Comparison of ENCODE assay signal across 25 cellular contexts in genomic region chr11:68762481-68762880, GRCh38. TPM values are rescaled to one million over a fixed set of nuclear protein-coding genes. Genes with fewer than 3 reads are reported as not detected.
"Had no signal": no experiment of that assay in that cellular context is flagged by ENCODE, and none has a peak within 500 bp of the region (broad histone marks: within the 10 kb centered on the region; RNA-seq: fewer than 3 reads in every experiment).

No MANE protein-coding gene starts in this region.

- DNase-seq: activated CD4-positive, alpha-beta T cell treated with anti-CD3 and anti-CD28 coated beads for 48 hours; activated CD4-positive, alpha-beta T cell treated with anti-CD3 and anti-CD28 coated beads, Interleukin-2, amount 50 U/mL, for 4 hours; activated CD8-positive, alpha-beta memory T cell treated with anti-CD3 and anti-CD28 coated beads for 24 hours; activated effector memory CD4-positive, alpha-beta T cell treated with anti-CD3 and anti-CD28 coated beads, Interleukin-2, amount 50 U/mL, for 16 hours; activated naive CD4-positive, alpha-beta T cell treated with Interleukin-2 at 50 U/mL for 16 hours; activated naive CD8-positive, alpha-beta T cell treated with anti-CD3 and anti-CD28 coated beads, Interleukin-2, amount 50 U/mL, for 24 hours; activated T-cell treated with anti-CD3 and anti-CD28 coated beads, Interleukin-2, amount 50 U/mL, for 4 hours; amniotic stem cell; KG1; NCI-H1092 treated with DMSO at 0.1 percent for 48 hours; NCI-H1417 treated with DMSO at 0.1 percent for 48 hours; NCI-H1694 treated with DMSO at 0.1 percent for 48 hours; NCI-H2029 treated with DMSO at 0.1 percent for 48 hours; NCI-H345; NCI-H510A treated with DMSO at 0.1 percent for 48 hours; SHP77 treated with DMSO at 0.1 percent for 48 hours; T-cell had no signal

- H3K4me1 Mint-ChIP-seq: activated naive CD8-positive, alpha-beta T cell treated with anti-CD3 and anti-CD28 coated beads, Interleukin-2, amount 50 U/mL, for 24 hours; central memory CD8-positive, alpha-beta T cell; T-cell had no signal

- H3K27ac Mint-ChIP-seq: activated naive CD4-positive, alpha-beta T cell treated with anti-CD3 and anti-CD28 coated beads, Interleukin-2, amount 50 U/mL, for 72 hours; activated naive CD8-positive, alpha-beta T cell treated with anti-CD3 and anti-CD28 coated beads, Interleukin-2, amount 50 U/mL, for 24 hours; brain; T-cell had no signal

- FAIRE-seq: astrocyte, RCC 7860 had no signal

- H3K9me3 Mint-ChIP-seq: activated naive CD4-positive, alpha-beta T cell treated with anti-CD3 and anti-CD28 coated beads, Interleukin-2, amount 50 U/mL, for 72 hours; activated naive CD8-positive, alpha-beta T cell treated with anti-CD3 and anti-CD28 coated beads, Interleukin-2, amount 50 U/mL, for 24 hours; activated T-cell treated with anti-CD3 and anti-CD28 coated beads, Interleukin-2, amount 50 U/mL, for 4 hours; central memory CD8-positive, alpha-beta T cell; T-cell had no signal

- ATAC-seq: activated CD4-positive, CD25-positive, alpha-beta regulatory T cell treated with anti-CD3 and anti-CD28 coated beads, Interleukin-2, amount 50 U/mL, for 24 hours; activated naive CD4-positive, alpha-beta T cell treated with anti-CD3 and anti-CD28 coated beads, Interleukin-2, amount 50 U/mL, for 72 hours; activated naive CD8-positive, alpha-beta T cell treated with anti-CD3 and anti-CD28 coated beads, Interleukin-2, amount 50 U/mL, for 24 hours; activated T-cell treated with anti-CD3 and anti-CD28 coated beads, Interleukin-2, amount 50 U/mL, for 4 hours; T-cell had no signal

- H3K27me3 Mint-ChIP-seq: activated naive CD8-positive, alpha-beta T cell treated with anti-CD3 and anti-CD28 coated beads, Interleukin-2, amount 50 U/mL, for 24 hours; central memory CD8-positive, alpha-beta T cell; T-cell had no signal

- H3K4me3 Mint-ChIP-seq: activated naive CD8-positive, alpha-beta T cell treated with anti-CD3 and anti-CD28 coated beads, Interleukin-2, amount 50 U/mL, for 24 hours; activated T-cell treated with anti-CD3 and anti-CD28 coated beads, Interleukin-2, amount 50 U/mL, for 4 hours; brain; central memory CD8-positive, alpha-beta T cell; T-cell had no signal

- H3K36me3 Mint-ChIP-seq: brain had no signal

- H3K27ac ChIP-seq: VCaP had no signal

RNA-seq across cellular contexts. Expression of gene TESMIN, which starts 11.2 kb away (rescaled TPM):
- total RNA-seq: LHCN-M2 had no signal
